Comparison of ENCODE assay signal across 10 cellular contexts in genomic region chr1:243496173-243496553, GRCh38.
A peak's percentile ranks its signal among the peaks of the same experiment; 100 is the strongest.
DNase-seq lines count a peak whose midpoint lies in the region; ATAC-seq and TF ChIP-seq lines count a peak whose summit lies in the region.
"Had no signal": no experiment of that assay in that cellular context is flagged by ENCODE, and none has a peak within 500 bp of the region (broad histone marks: within the 10 kb centered on the region; RNA-seq: fewer than 3 reads in every experiment).

No MANE protein-coding gene starts in this region.

- WGBS in mammary epithelial cell (ENCODE audit: low coverage, missing lambda C conversion rate), result 50% methylated on average over 11 of the region's 15 CpGs
- 86 to 88% methylated on average over 15 of the region's 15 CpGs for WGBS in ectodermal cell, 2 experiments

- CTCF ChIA-PET in MCF 10A (lab: Yijun Ruan, JAX), result interaction anchor here (1.4 kb wide), 1 partner anchor 10 kb away, joined by 5 read pairs; no protein-coding TSS in a partner anchor
- CTCF ChIA-PET in mammary epithelial cell (lab: Charles Lee; ENCODE audit: low non-redundant PET), result no interaction called here
- CTCF ChIA-PET in naive thymus-derived CD4-positive, alpha-beta T cell (lab: Charles Lee), result no interaction called here

- H3K79me2 ChIP-seq in mammary epithelial cell (ENCODE audit: insufficient read depth, low read length), result no peaks in the 10 kb centered on the region

- BruUV-seq in MCF 10A (replicated peaks; lab: Mats Ljungman, UMichigan), result no TSS peak
- no TSS peak for BruUV-seq in mammary epithelial cell (replicated peaks; lab: Mats Ljungman, UMichigan)

- intact Hi-C loops in MCF 10A (cut with micrococcal nuclease) (no loop called here), mammary epithelial cell (cut with micrococcal nuclease) (no loop called here), uterus (cut with DNase I; ENCODE audit: low total_unique reads) (no loop called here)
- intact Hi-C loops in naive thymus-derived CD4-positive, alpha-beta T cell (cut with micrococcal nuclease), result no loop called here

- POLR2A ChIA-PET in MCF 10A (lab: Yijun Ruan, JAX), result no interaction called here
- POLR2A ChIA-PET in naive thymus-derived CD4-positive, alpha-beta T cell (lab: Charles Lee), result no interaction called here

- H3K27me3 ChIP-seq in mammary epithelial cell (ENCODE audit: insufficient read depth, low read length), result no peaks in the 10 kb centered on the region
- no peaks in the 10 kb centered on the region for H3K27me3 ChIP-seq in ectodermal cell (ENCODE audit: control insufficient read depth, insufficient read depth, low read length, poor library complexity, severe bottlenecking)
- H3K27me3 ChIP-seq in naive thymus-derived CD4-positive, alpha-beta T cell (ENCODE audit: control insufficient read depth in 2 of 2, insufficient read depth in 2 of 2, low read length in 2 of 2), result no peaks in the 10 kb centered on the region
- no peaks in the 10 kb centered on the region for H3K27me3 ChIP-seq in uterus

- H3K36me3 Mint-ChIP-seq in MCF 10A (ENCODE audit: insufficient read depth, unreplicated experiment), result peaks cover 27% of the 10 kb centered on the region
- peaks cover 3 to 34% (median 20%) of the 10 kb centered on the region in 5 donors for H3K36me3 Mint-ChIP-seq in naive thymus-derived CD4-positive, alpha-beta T cell

- DNase-seq in MCF 10A (ENCODE audit: unreplicated experiment) (no peak), mammary epithelial cell (no peak), uterus (no peak), amniotic stem cell (lab: John Stamatoyannopoulos, UW) (no peak)
- no peak for DNase-seq in naive thymus-derived CD4-positive, alpha-beta T cell
- DNase-seq: CD4-positive, alpha-beta T cell; NK-92 treated with Interleukin-12 subunit alpha and Interleukin-12 subunit beta, amount 100 ng/mL, for 24 hours had no signal

- dilution Hi-C loops in mammary epithelial cell (cut with HindIII; ENCODE audit: low sequenced_read_pairs), result no loop called here

- no peaks in the 10 kb centered on the region for H3K27me3 Mint-ChIP-seq in MCF 10A (ENCODE audit: insufficient read depth, unreplicated experiment)
- H3K27me3 Mint-ChIP-seq in naive thymus-derived CD4-positive, alpha-beta T cell, result no peaks in the 10 kb centered on the region
- H3K27me3 Mint-ChIP-seq: CD4-positive, alpha-beta T cell had no signal

- H3K4me3 ChIP-seq in mammary epithelial cell (replicated peaks in 1 of 3; ENCODE audit: insufficient read depth in 1 of 3, low read depth in 2 of 3, low read length in 3 of 3) (no peak overlapping the region), ectodermal cell (ENCODE audit: insufficient read depth, low read depth, low read length) (no peak overlapping the region), uterus (no peak overlapping the region)
- H3K4me3 ChIP-seq in naive thymus-derived CD4-positive, alpha-beta T cell (ENCODE audit: low read length), result no peak overlapping the region

- H3K27ac Mint-ChIP-seq in MCF 10A (ENCODE audit: low read depth, unreplicated experiment), result peak overlapping the region; percentile 2
- peak overlapping the region in 6 of 9 donors; percentile 36 to 73 (median 51) for H3K27ac Mint-ChIP-seq in naive thymus-derived CD4-positive, alpha-beta T cell
- H3K27ac Mint-ChIP-seq: CD4-positive, alpha-beta T cell had no signal

- no peak for TF ChIP-seq POLR2A in uterus (IDR thresholded peaks at IDR 0.05)

- no peaks in the 10 kb centered on the region for H3K36me3 ChIP-seq in mammary epithelial cell (ENCODE audit: insufficient read depth, low read length)
- H3K36me3 ChIP-seq in ectodermal cell (ENCODE audit: control insufficient read depth, insufficient read depth, low read length), result no peaks in the 10 kb centered on the region
- H3K36me3 ChIP-seq in naive thymus-derived CD4-positive, alpha-beta T cell (ENCODE audit: control insufficient read depth in 2 of 3, insufficient read depth in 3 of 3, low read length in 3 of 3), result peaks cover 0 to 2% (median 0%) of the 10 kb centered on the region in 3 experiments
- no peaks in the 10 kb centered on the region for H3K36me3 ChIP-seq in uterus

- no peak overlapping the region for H3K9ac ChIP-seq in mammary epithelial cell (ENCODE audit: insufficient read depth, low read length)

- H3K27ac ChIP-seq in mammary epithelial cell (ENCODE audit: insufficient read depth, low read depth, low read length) (no peak overlapping the region), ectodermal cell (ENCODE audit: insufficient read depth, low read depth, low read length, poor library complexity, severe bottlenecking) (peak overlapping the region; percentile 17), uterus (peak overlapping the region; percentile 35 to 36)
- H3K27ac ChIP-seq in naive thymus-derived CD4-positive, alpha-beta T cell (ENCODE audit: low read depth, low read length), result no peak overlapping the region

- ATAC-seq in naive thymus-derived CD4-positive, alpha-beta T cell, result peak; percentile 42
- no peak for ATAC-seq in GM21576 (IDR thresholded peaks at IDR 0.05; ENCODE audit: unreplicated experiment)
- no peak for ATAC-seq in GM19035 (IDR thresholded peaks at IDR 0.05; ENCODE audit: unreplicated experiment)

- in situ Hi-C loops in mammary epithelial cell (cut with MboI; ENCODE audit: low sequenced_read_pairs in 2 of 2), result no loop called here

- H3K4me1 ChIP-seq in mammary epithelial cell (ENCODE audit: insufficient read depth, low read length) (peaks cover 14% of the 10 kb centered on the region), ectodermal cell (ENCODE audit: control insufficient read depth, insufficient read depth, low read length) (peaks cover 23% of the 10 kb centered on the region), uterus (no peaks in the 10 kb centered on the region)
- H3K4me1 ChIP-seq in naive thymus-derived CD4-positive, alpha-beta T cell (ENCODE audit: control insufficient read depth in 2 of 2, insufficient read depth in 2 of 2, low read length in 2 of 2), result no peaks in the 10 kb centered on the region

- TF ChIP-seq CTCF in MCF 10A (IDR thresholded peaks at IDR 0.05; ENCODE audit: unreplicated experiment) (no peak), mammary epithelial cell (conservative IDR thresholded peaks at IDR 0.05 in 1 of 2, IDR thresholded peaks at IDR 0.05 in 1 of 2; ENCODE audit: extremely low read depth in 1 of 2, insufficient read depth in 1 of 2, low read depth in 1 of 2, low read length in 2 of 2) (no peak), uterus (IDR thresholded peaks at IDR 0.05) (no peak)

- H3K9me3 ChIP-seq in mammary epithelial cell (replicated peaks; ENCODE audit: insufficient read depth, low read length) (no peaks in the 10 kb centered on the region), ectodermal cell (ENCODE audit: control insufficient read depth, low read length) (no peaks in the 10 kb centered on the region), uterus (no peaks in the 10 kb centered on the region)
- H3K9me3 ChIP-seq in naive thymus-derived CD4-positive, alpha-beta T cell (ENCODE audit: control insufficient read depth in 2 of 3, low read length in 3 of 3), result no peaks in the 10 kb centered on the region

- H3K4me2 ChIP-seq in mammary epithelial cell (ENCODE audit: insufficient read depth, low read depth, low read length), result no peak overlapping the region

- H3K9me3 Mint-ChIP-seq in MCF 10A (ENCODE audit: unreplicated experiment), result no peaks in the 10 kb centered on the region
- no peaks in the 10 kb centered on the region for H3K9me3 Mint-ChIP-seq in naive thymus-derived CD4-positive, alpha-beta T cell
- H3K9me3 Mint-ChIP-seq: CD4-positive, alpha-beta T cell had no signal

- no peaks in the 10 kb centered on the region for H3K4me1 Mint-ChIP-seq in MCF 10A (ENCODE audit: insufficient read depth, unreplicated experiment)
- peaks cover 0 to 8% (median 4%) of the 10 kb centered on the region in 7 donors for H3K4me1 Mint-ChIP-seq in naive thymus-derived CD4-positive, alpha-beta T cell

- H3K4me3 Mint-ChIP-seq in MCF 10A (ENCODE audit: unreplicated experiment), result no peak overlapping the region
- no peak overlapping the region for H3K4me3 Mint-ChIP-seq in naive thymus-derived CD4-positive, alpha-beta T cell
- H3K4me3 Mint-ChIP-seq: CD4-positive, alpha-beta T cell had no signal

- no peak overlapping the region for H2AFZ ChIP-seq in mammary epithelial cell (ENCODE audit: low read depth, low read length)

- no peaks in the 10 kb centered on the region for H4K20me1 ChIP-seq in mammary epithelial cell (ENCODE audit: insufficient read depth, low read length)

Comparison
In these comparisons a context has a peak if more than half of its experiments do, and no peak if none do; other contexts are left out.
1. H3K27ac ChIP-seq: peak in ectodermal cell (single experiment) and uterus (2 of 2); none in mammary epithelial cell (single experiment) and naive thymus-derived CD4-positive, alpha-beta T cell (single experiment).